Comparison of ENCODE assay signal across 17 cellular contexts in the genomic region with DNA sequence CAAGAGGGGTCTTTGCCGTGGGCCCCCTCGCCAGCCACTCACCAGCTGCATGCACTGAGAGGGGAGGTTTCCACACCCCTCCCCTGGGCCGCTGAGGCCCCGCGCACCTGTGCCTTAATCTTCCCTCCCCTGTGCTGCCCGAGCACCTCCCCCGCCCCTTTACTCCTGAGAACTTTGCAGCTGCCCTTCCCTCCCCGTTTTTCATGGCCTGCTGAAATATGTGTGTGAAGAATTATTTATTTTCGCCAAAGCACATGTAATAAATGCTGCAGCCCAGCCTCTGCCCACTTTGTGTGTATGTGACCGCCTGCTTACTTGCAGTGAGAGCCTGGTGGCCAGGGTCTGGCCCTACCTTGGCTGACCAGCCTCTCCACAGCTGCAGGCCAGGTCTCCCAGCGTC. TPM values are rescaled to one million over a fixed set of nuclear protein-coding genes. Genes with fewer than 3 reads are reported as not detected.
A peak's percentile ranks its signal among the peaks of the same experiment; 100 is the strongest.
DNase-seq lines count a peak whose midpoint lies in the region; ATAC-seq and TF ChIP-seq lines count a peak whose summit lies in the region.
"Had no signal": no experiment of that assay in that cellular context is flagged by ENCODE, and none has a peak within 500 bp of the region (broad histone marks: within the 10 kb centered on the region; RNA-seq: fewer than 3 reads in every experiment).

No MANE protein-coding gene starts in this region.

- H3K9me3 ChIP-seq in BLaER1 treated with 17β-estradiol and CSF1 and Interleukin-3, amounts not matched to agents 10 nM and 100 nM (replicated peaks in 1 of 11), result no peaks in the 10 kb centered on the region
- H3K9me3 ChIP-seq in PC-9 (ENCODE audit: insufficient read depth, low read depth), result no peaks in the 10 kb centered on the region
- no peaks in the 10 kb centered on the region for H3K9me3 ChIP-seq in mucosa of stomach (ENCODE audit: control insufficient read depth, low read length)
- H3K9me3 ChIP-seq: right lobe of liver, SJCRH30 had no signal

- no peak for ATAC-seq in GM18867 (IDR thresholded peaks at IDR 0.05; ENCODE audit: unreplicated experiment)
- ATAC-seq: stimulated activated effector memory CD8-positive, alpha-beta T cell treated with anti-CD3 and anti-CD28 coated beads, Interleukin-12 subunit alpha, Interleukin-12 subunit beta, amount 100 ng/mL, for 72 hours had no signal

- no peak for TF ChIP-seq CTCF in PC-9 (conservative IDR thresholded peaks at IDR 0.05)

- peak overlapping the region in 9 of 11 experiments; percentile 95 to 100 (median 100); a peak in 14 of 22 replicates for H3K4me2 ChIP-seq in BLaER1 treated with 17β-estradiol and CSF1 and Interleukin-3, amounts not matched to agents 10 nM and 100 nM
- H3K4me2 ChIP-seq in PC-9, result peak overlapping the region; percentile 84

- peak; percentile 86 for DNase-seq in DMS53 (lab: John Stamatoyannopoulos, UW)
- peak in 1 of 2 experiments; percentile 0 for DNase-seq in PC-9
- no peak for DNase-seq in GM03348 (ENCODE audit: low spot score)
- no peak for DNase-seq in cerebellum (ENCODE audit: low spot score)
- DNase-seq: activated CD4-positive, alpha-beta T cell treated with anti-CD3 and anti-CD28 coated beads, Interleukin-2, amount 50 U/mL, for 48 hours; activated naive CD4-positive, alpha-beta T cell; aorta; cerebellar nuclear complex; effector memory CD4-positive, alpha-beta T cell; GM23248; SJCRH30; T-helper 2 cell had no signal

- no peak overlapping the region for H3K4me3 ChIP-seq in BLaER1 treated with 17β-estradiol and CSF1 and Interleukin-3, amounts not matched to agents 10 nM and 100 nM
- H3K4me3 ChIP-seq in PC-9, result no peak overlapping the region
- H3K4me3 ChIP-seq in mucosa of stomach (ENCODE audit: low read length), result no peak overlapping the region
- H3K4me3 ChIP-seq: GM23248, right lobe of liver, SJCRH30 had no signal

- H3K9ac ChIP-seq in BLaER1 treated with 17β-estradiol and CSF1 and Interleukin-3, amounts not matched to agents 10 nM and 100 nM, result no peak overlapping the region
- peak overlapping the region; percentile 89 for H3K9ac ChIP-seq in mucosa of stomach (ENCODE audit: low read length)
- H3K9ac ChIP-seq: GM23248 had no signal

- H3K36me3 ChIP-seq in BLaER1 treated with 17β-estradiol and CSF1 and Interleukin-3, amounts not matched to agents 10 nM and 100 nM, result peaks cover 21 to 48% (median 35%) of the 10 kb centered on the region in 11 experiments
- H3K36me3 ChIP-seq in PC-9 (ENCODE audit: low read depth) (no peaks in the 10 kb centered on the region), mucosa of stomach (ENCODE audit: control insufficient read depth, insufficient read depth, low read length) (no peaks in the 10 kb centered on the region)
- H3K36me3 ChIP-seq: SJCRH30 had no signal

- H3K27ac ChIP-seq in BLaER1 treated with 17β-estradiol and CSF1 and Interleukin-3, amounts not matched to agents 10 nM and 100 nM, result no peak overlapping the region
- no peak overlapping the region for H3K27ac ChIP-seq in PC-9
- H3K27ac ChIP-seq: GM23248, SJCRH30 had no signal

- H3K79me2 ChIP-seq in PC-9 (ENCODE audit: low read depth), result peaks cover 19% of the 10 kb centered on the region

- H3K4me1 ChIP-seq in BLaER1 treated with 17β-estradiol and CSF1 and Interleukin-3, amounts not matched to agents 10 nM and 100 nM, result peaks cover 63 to 99% (median 87%) of the 10 kb centered on the region in 10 experiments
- H3K4me1 ChIP-seq in PC-9 (replicated peaks; ENCODE audit: insufficient read depth) (peaks cover 33% of the 10 kb centered on the region), mucosa of stomach (ENCODE audit: control insufficient read depth, insufficient read depth, low read length) (peaks cover 90% of the 10 kb centered on the region)

- intact Hi-C loops in PC-9 (cut with micrococcal nuclease; ENCODE audit: unreplicated experiment), result no loop called here

- peaks cover 14% of the 10 kb centered on the region; the same call in 1 of the 2 replicates for H3F3A ChIP-seq in PC-9 (ENCODE audit: insufficient read depth, low read depth)

- CTCF ChIA-PET in PC-9 (lab: Charles Lee), result no interaction called here

- POLR2A ChIA-PET in PC-9 (lab: Charles Lee; ENCODE audit: unreplicated experiment), result no interaction called here

- H4K20me1 ChIP-seq in BLaER1 treated with 17β-estradiol and CSF1 and Interleukin-3, amounts not matched to agents 10 nM and 100 nM, result peaks cover 31 to 97% (median 71%) of the 10 kb centered on the region in 11 experiments; a peak in 20 of 22 replicates
- H4K20me1 ChIP-seq in PC-9 (ENCODE audit: insufficient read depth), result peaks cover 26% of the 10 kb centered on the region

- H2AFZ ChIP-seq in PC-9, result no peak overlapping the region
- H2AFZ ChIP-seq: GM23248 had no signal

- H3K27me3 ChIP-seq in BLaER1 treated with 17β-estradiol and CSF1 and Interleukin-3, amounts not matched to agents 10 nM and 100 nM, result peaks cover 48 to 58% (median 53%) of the 10 kb centered on the region in 11 experiments
- H3K27me3 ChIP-seq in PC-9 (ENCODE audit: insufficient read depth, low read depth), result no peaks in the 10 kb centered on the region
- peaks cover 8% of the 10 kb centered on the region for H3K27me3 ChIP-seq in mucosa of stomach (ENCODE audit: control insufficient read depth, insufficient read depth, low read length)
- H3K27me3 ChIP-seq: right lobe of liver, SJCRH30 had no signal

- H3K9me2 ChIP-seq in PC-9 (ENCODE audit: insufficient read depth), result no peaks in the 10 kb centered on the region

- no TSS peak for BruUV-seq in PC-9 (replicated peaks; lab: Mats Ljungman, UMichigan)

RNA-seq across cellular contexts. Expression of a gene that starts 2.8 kb away (rescaled TPM):
- 17.5 and 21.2 TPM in 2 replicates for total RNA-seq in PC-9 (2021)
- total RNA-seq in cerebellum, result 4.0 TPM

RNA-seq across cellular contexts. Expression of a gene that starts 6.2 kb away (rescaled TPM):
- total RNA-seq in PC-9 (2021) (137 and 142 TPM in 2 replicates), cerebellum (13.6 TPM)

RNA-seq across cellular contexts. Expression of a gene that starts 7.8 kb away (rescaled TPM):
- total RNA-seq in PC-9 (2021), result 184 and 199 TPM in 2 replicates
- 36.7 TPM for total RNA-seq in cerebellum

RNA-seq across cellular contexts. Expression of a gene that starts 15.2 kb away (rescaled TPM):
- total RNA-seq in PC-9 (2021) (1,270 and 1,465 TPM in 2 replicates), cerebellum (243 TPM)

RNA-seq across cellular contexts. Expression of a gene that starts 17.4 kb away (rescaled TPM):
- total RNA-seq in PC-9 (2021) (87.4 and 99.7 TPM in 2 replicates), cerebellum (23.7 TPM)
